ENCODE assay signal across 28 cellular contexts in the genomic region with DNA sequence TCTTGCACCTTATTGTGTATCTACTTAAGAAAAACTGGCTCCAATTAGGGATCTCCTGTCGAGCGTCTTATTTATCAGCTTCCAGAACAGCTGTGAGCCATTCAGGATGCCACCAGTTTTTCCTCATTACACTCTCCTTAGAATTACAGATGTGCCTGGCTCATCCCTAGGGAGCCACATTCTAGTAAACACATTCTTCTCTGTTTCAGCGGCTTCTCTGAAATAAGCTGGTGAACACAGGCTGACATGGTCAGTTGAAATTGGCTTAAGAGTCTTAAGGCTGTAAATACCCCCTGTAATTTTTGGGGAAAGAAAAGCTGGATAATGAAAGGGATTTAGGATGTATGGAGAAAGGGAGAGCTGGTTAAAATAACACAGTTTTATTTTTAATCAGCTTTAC.
DNase-seq lines count a peak whose midpoint lies in the region; ATAC-seq and TF ChIP-seq lines count a peak whose summit lies in the region.
"Had no signal": no experiment of that assay in that cellular context is flagged by ENCODE, and none has a peak within 500 bp of the region (broad histone marks: within the 10 kb centered on the region; RNA-seq: fewer than 3 reads in every experiment).

No MANE protein-coding gene starts in this region.

- H2BK5ac ChIP-seq in mesendoderm (ENCODE audit: low read length) = no peak overlapping the region

- H2BK120ac ChIP-seq in mesendoderm (ENCODE audit: low read depth, low read length) = no peak overlapping the region

- no peaks in the 10 kb centered on the region for H3K36me3 ChIP-seq in H7 (replicated peaks; ENCODE audit: control insufficient read depth, insufficient read depth, low read length)
- no peaks in the 10 kb centered on the region for H3K36me3 ChIP-seq in ectodermal cell (ENCODE audit: control insufficient read depth, insufficient read depth, low read length)
- no peaks in the 10 kb centered on the region for H3K36me3 ChIP-seq in mesendoderm (ENCODE audit: control insufficient read depth, insufficient read depth, low read length)
- H3K36me3 ChIP-seq in smooth muscle cell (ENCODE audit: low read depth) = no peaks in the 10 kb centered on the region
- H3K36me3 ChIP-seq: colonic mucosa, gastrocnemius medialis, left ventricle myocardium inferior, pancreas, right atrium auricular region, upper lobe of left lung had no signal

- no peaks in the 10 kb centered on the region for H3K36me3 Mint-ChIP-seq in activated T-helper 17 cell treated with anti-CD3 and anti-CD28 coated beads, Interleukin-2, amount 50 U/mL, for 72 hours (ENCODE audit: low read depth)
- H3K36me3 Mint-ChIP-seq: activated naive CD4-positive, alpha-beta T cell treated with anti-CD3 and anti-CD28 coated beads, Interleukin-2, amount 50 U/mL, for 72 hours; mesothelial cell of epicardium; naive thymus-derived CD8-positive, alpha-beta T cell had no signal

- H3K27ac Mint-ChIP-seq in activated T-helper 17 cell treated with anti-CD3 and anti-CD28 coated beads, Interleukin-2, amount 50 U/mL, for 72 hours = no peak overlapping the region
- H3K27ac Mint-ChIP-seq: activated naive CD4-positive, alpha-beta T cell treated with anti-CD3 and anti-CD28 coated beads, Interleukin-2, amount 50 U/mL, for 72 hours; activated T-helper 1 cell treated with anti-CD3 and anti-CD28 coated beads, Interleukin-12 subunit alpha, Interleukin-12 subunit beta, Interleukin-2, Interleukin-4 antibody, amounts not matched to agents 30 ng/mL and 10 ng/mL and 1 ng/mL, durations not matched to agents 14 hours and 24 hours and 36 hours; CD4-positive, alpha-beta T cell; mesothelial cell of epicardium; naive thymus-derived CD8-positive, alpha-beta T cell had no signal

- DNase-seq in H7 = peak; percentile 7
- peak; percentile 84 for DNase-seq in mesendoderm
- DNase-seq in smooth muscle cell (lab: John Stamatoyannopoulos, UW; ENCODE audit: unreplicated experiment) = no peak
- DNase-seq in NCI-H146 treated with DMSO at 0.1 percent for 48 hours (lab: John Stamatoyannopoulos, UW; ENCODE audit: unreplicated experiment) = no peak
- no peak for DNase-seq in central memory CD4-positive, alpha-beta T cell
- DNase-seq: activated CD4-positive, alpha-beta T cell treated with anti-CD3 and anti-CD28 coated beads, Interleukin-2, amount 50 U/mL, for 4 hours; CD4-positive, alpha-beta T cell; colonic mucosa; gastrocnemius medialis; hippocampal formation; KG1; left ventricle myocardium inferior; naive thymus-derived CD8-positive, alpha-beta T cell; NCI-H1417 treated with DMSO at 0.1 percent for 48 hours; NCI-H2081 treated with DMSO at 0.1 percent for 48 hours; NCI-H345; NCI-H748 treated with DMSO at 0.1 percent for 48 hours; pancreas; RPMI8226; stimulated activated CD4-positive, alpha-beta T cell treated with anti-CD3 and anti-CD28 coated beads, Interleukin-4, amount 100 ng/mL, for 1 hour; upper lobe of left lung had no signal

- H3K18ac ChIP-seq in mesendoderm (ENCODE audit: low read length) = no peak overlapping the region

- H3K23ac ChIP-seq in mesendoderm (ENCODE audit: low read length) = no peak overlapping the region

- H3K27me3 ChIP-seq in H7 (ENCODE audit: control insufficient read depth, insufficient read depth, low read length) (no peaks in the 10 kb centered on the region), ectodermal cell (ENCODE audit: control insufficient read depth, insufficient read depth, low read length, poor library complexity, severe bottlenecking) (no peaks in the 10 kb centered on the region), mesendoderm (ENCODE audit: insufficient read depth, low read length, poor library complexity) (no peaks in the 10 kb centered on the region), smooth muscle cell (ENCODE audit: low read depth) (no peaks in the 10 kb centered on the region)
- H3K27me3 ChIP-seq: colonic mucosa, gastrocnemius medialis, pancreas, right atrium auricular region, upper lobe of left lung had no signal

- H3K79me2 ChIP-seq in mesendoderm (ENCODE audit: control insufficient read depth, insufficient read depth, low read length) (no peaks in the 10 kb centered on the region), smooth muscle cell (ENCODE audit: low read depth) (no peaks in the 10 kb centered on the region)

- no peak for TF ChIP-seq CTCF in smooth muscle cell (IDR thresholded peaks at IDR 0.05; ENCODE audit: borderline replicate concordance, insufficient read depth, poor library complexity, severe bottlenecking)

- H3K9me3 ChIP-seq in ectodermal cell (ENCODE audit: control insufficient read depth, low read length) (no peaks in the 10 kb centered on the region), smooth muscle cell (replicated peaks; ENCODE audit: low read depth) (no peaks in the 10 kb centered on the region)
- H3K9me3 ChIP-seq: colonic mucosa, gastrocnemius medialis, left ventricle myocardium inferior, pancreas, right atrium auricular region, upper lobe of left lung had no signal

- no peak overlapping the region for H3K9ac ChIP-seq in mesendoderm (ENCODE audit: low read length)
- no peak overlapping the region for H3K9ac ChIP-seq in smooth muscle cell (ENCODE audit: low read depth)

- no peak overlapping the region for H4K5ac ChIP-seq in mesendoderm (ENCODE audit: low read length)

- H3K79me1 ChIP-seq in mesendoderm (ENCODE audit: low read length) = no peaks in the 10 kb centered on the region

- H3K27ac ChIP-seq in ectodermal cell (ENCODE audit: insufficient read depth, low read depth, low read length, poor library complexity, severe bottlenecking) (peak overlapping the region; percentile 38), mesendoderm (ENCODE audit: low read depth, low read length) (no peak overlapping the region), smooth muscle cell (ENCODE audit: low read depth) (no peak overlapping the region)
- H3K27ac ChIP-seq: colonic mucosa, gastrocnemius medialis, left ventricle myocardium inferior, pancreas, right atrium auricular region, upper lobe of left lung had no signal

- no peak overlapping the region for H2AK5ac ChIP-seq in mesendoderm (ENCODE audit: low read length)

- no peak overlapping the region for H2AFZ ChIP-seq in smooth muscle cell (ENCODE audit: low read depth)

- peaks cover 17% of the 10 kb centered on the region for H3K9me3 Mint-ChIP-seq in activated T-helper 17 cell treated with anti-CD3 and anti-CD28 coated beads, Interleukin-2, amount 50 U/mL, for 72 hours
- H3K9me3 Mint-ChIP-seq: activated naive CD4-positive, alpha-beta T cell treated with anti-CD3 and anti-CD28 coated beads, Interleukin-2, amount 50 U/mL, for 72 hours; activated T-helper 1 cell treated with anti-CD3 and anti-CD28 coated beads, Interleukin-12 subunit alpha, Interleukin-12 subunit beta, Interleukin-2, Interleukin-4 antibody, amounts not matched to agents 30 ng/mL and 10 ng/mL and 1 ng/mL, durations not matched to agents 14 hours and 24 hours and 36 hours; mesothelial cell of epicardium had no signal

- no peak for ATAC-seq in activated T-helper 17 cell treated with anti-CD3 and anti-CD28 coated beads, Interleukin-2, amount 50 U/mL, for 72 hours (replicated peaks)
- ATAC-seq: activated naive CD4-positive, alpha-beta T cell treated with anti-CD3 and anti-CD28 coated beads, Interleukin-2, amount 50 U/mL, for 72 hours; esophagus mucosa; gastrocnemius medialis; naive thymus-derived CD8-positive, alpha-beta T cell; pancreas had no signal

- no peak overlapping the region for H3K56ac ChIP-seq in mesendoderm (ENCODE audit: low read length)

- no peaks in the 10 kb centered on the region for H4K20me1 ChIP-seq in smooth muscle cell (ENCODE audit: low read depth)

- no peak overlapping the region for H3K4me3 ChIP-seq in H7 (ENCODE audit: insufficient read depth, low read depth, low read length)
- H3K4me3 ChIP-seq in ectodermal cell (ENCODE audit: insufficient read depth, low read depth, low read length) = no peak overlapping the region
- no peak overlapping the region for H3K4me3 ChIP-seq in mesendoderm (ENCODE audit: low read length)
- no peak overlapping the region for H3K4me3 ChIP-seq in smooth muscle cell
- H3K4me3 ChIP-seq: colonic mucosa, gastrocnemius medialis, left ventricle myocardium inferior, pancreas, right atrium auricular region, upper lobe of left lung had no signal

- H3K4me2 ChIP-seq in mesendoderm (ENCODE audit: low read length) = no peak overlapping the region
- H3K4me2 ChIP-seq in smooth muscle cell = peak overlapping the region; percentile 15

- H3K4me1 ChIP-seq in ectodermal cell (ENCODE audit: control insufficient read depth, insufficient read depth, low read length) (peaks cover 10% of the 10 kb centered on the region), mesendoderm (ENCODE audit: control insufficient read depth, low read depth, low read length) (peaks cover 3% of the 10 kb centered on the region), smooth muscle cell (ENCODE audit: low read depth) (peaks cover 21% of the 10 kb centered on the region)
- H3K4me1 ChIP-seq: colonic mucosa, gastrocnemius medialis, pancreas, right atrium auricular region, upper lobe of left lung had no signal

- no peak overlapping the region for H2BK15ac ChIP-seq in mesendoderm (replicated peaks; ENCODE audit: low read depth)

- H4K8ac ChIP-seq in mesendoderm (ENCODE audit: low read depth, low read length) = no peak overlapping the region

- no peak overlapping the region for H3K4me3 Mint-ChIP-seq in activated T-helper 17 cell treated with anti-CD3 and anti-CD28 coated beads, Interleukin-2, amount 50 U/mL, for 72 hours
- H3K4me3 Mint-ChIP-seq: activated T-helper 1 cell treated with anti-CD3 and anti-CD28 coated beads, Interleukin-12 subunit alpha, Interleukin-12 subunit beta, Interleukin-2, Interleukin-4 antibody, amounts not matched to agents 30 ng/mL and 10 ng/mL and 1 ng/mL, durations not matched to agents 14 hours and 24 hours and 36 hours; CD4-positive, alpha-beta T cell; mesothelial cell of epicardium; naive thymus-derived CD8-positive, alpha-beta T cell had no signal

- no peak overlapping the region for H3K4ac ChIP-seq in mesendoderm (ENCODE audit: low read depth, low read length)

- H3K27me3 Mint-ChIP-seq in activated T-helper 17 cell treated with anti-CD3 and anti-CD28 coated beads, Interleukin-2, amount 50 U/mL, for 72 hours = no peaks in the 10 kb centered on the region
- H3K27me3 Mint-ChIP-seq: CD4-positive, alpha-beta T cell had no signal

- WGBS in ectodermal cell, 2 experiments = 10 to 12% methylated on average over 3 of the region's 3 CpGs
- WGBS in mesendoderm (ENCODE audit: extremely low coverage, insufficient coverage, low lambda C conversion rate) = no CpG with 5 or more reads among the region's 3 CpGs
- WGBS in smooth muscle cell (ENCODE audit: low lambda C conversion rate) = 16% methylated on average over 3 of the region's 3 CpGs

- no peaks in the 10 kb centered on the region for H3F3A ChIP-seq in smooth muscle cell (ENCODE audit: low read depth)

- no peaks in the 10 kb centered on the region for H3K4me1 Mint-ChIP-seq in activated T-helper 17 cell treated with anti-CD3 and anti-CD28 coated beads, Interleukin-2, amount 50 U/mL, for 72 hours
- H3K4me1 Mint-ChIP-seq: mesothelial cell of epicardium had no signal

Comparison
In these comparisons a context has a peak if more than half of its experiments do, and no peak if none do; other contexts are left out.
1. DNase-seq: peak in H7 (single experiment) and mesendoderm (single experiment); none in smooth muscle cell (single experiment), NCI-H146 treated with DMSO at 0.1 percent for 48 hours (single experiment) and central memory CD4-positive, alpha-beta T cell (single experiment).